10 cellular contexts compared by ENCODE assay signal in genomic region chr19:15199219-15199651, GRCh38. TPM values are rescaled to one million over a fixed set of nuclear protein-coding genes. Genes with fewer than 3 reads are reported as not detected.
A peak's percentile ranks its signal among the peaks of the same experiment; 100 is the strongest.
DNase-seq lines count a peak whose midpoint lies in the region; ATAC-seq and TF ChIP-seq lines count a peak whose summit lies in the region.
"Had no signal": no experiment of that assay in that cellular context is flagged by ENCODE, and none has a peak within 500 bp of the region (broad histone marks: within the 10 kb centered on the region; RNA-seq: fewer than 3 reads in every experiment).

No MANE protein-coding gene starts in this region.

- H3K36me3 Mint-ChIP-seq in activated CD4-positive, alpha-beta T cell treated with anti-CD3 and anti-CD28 coated beads, Interleukin-2, amount 10 ng/mL, durations not matched to agents 7 days and 5 days (ENCODE audit: low read depth), result no peaks in the 10 kb centered on the region
- H3K36me3 Mint-ChIP-seq in brain, result peaks cover 9% of the 10 kb centered on the region

- H3K9me3 Mint-ChIP-seq in activated CD4-positive, alpha-beta T cell treated with anti-CD3 and anti-CD28 coated beads, Interleukin-2, amount 10 ng/mL, durations not matched to agents 7 days and 5 days, result no peaks in the 10 kb centered on the region
- no peaks in the 10 kb centered on the region for H3K9me3 Mint-ChIP-seq in brain

- H3K27ac ChIP-seq in lower lobe of right lung, result no peak overlapping the region
- H3K27ac ChIP-seq in subcutaneous abdominal adipose tissue (ENCODE audit: low read depth, low read length), result no peak overlapping the region
- H3K27ac ChIP-seq: KMS-11 had no signal

- no peak for DNase-seq in activated CD4-positive, alpha-beta T cell treated with anti-CD3 and anti-CD28 coated beads, Interleukin-2, amount 10 ng/mL, durations not matched to agents 7 days and 5 days
- DNase-seq in activated CD4-positive, alpha-beta T cell treated with anti-CD3 and anti-CD28 coated beads for 4 hours, result no peak
- DNase-seq in lower lobe of right lung, result no peak
- DNase-seq in SHP77 treated with DMSO at 0.1 percent for 48 hours (lab: John Stamatoyannopoulos, UW), result no peak
- no peak for DNase-seq in NCI-H510A treated with DMSO at 0.1 percent for 48 hours (lab: John Stamatoyannopoulos, UW)
- DNase-seq in A172 (ENCODE audit: low spot score), result no peak
- DNase-seq: activated CD8-positive, alpha-beta memory T cell treated with anti-CD3 and anti-CD28 coated beads, Interleukin-2, amount 50 U/mL, for 4 hours had no signal

- CTCF ChIA-PET in activated CD4-positive, alpha-beta T cell treated with anti-CD3 and anti-CD28 coated beads, Interleukin-2, amount 10 ng/mL, durations not matched to agents 7 days and 5 days (lab: Charles Lee), result interaction anchor here (0.6 kb wide), 1 partner anchor 7 kb away, joined by 4 read pairs; no protein-coding TSS in a partner anchor

- no peak overlapping the region for H3K9ac ChIP-seq in subcutaneous abdominal adipose tissue (ENCODE audit: low read length in 5 of 5)
- H3K9ac ChIP-seq: KMS-11 had no signal

- ATAC-seq in lower lobe of right lung, result no peak

- peak overlapping the region; percentile 59 for H3K4me3 ChIP-seq in lower lobe of right lung
- H3K4me3 ChIP-seq in subcutaneous abdominal adipose tissue (ENCODE audit: low read depth in 1 of 5, low read length in 5 of 5), result peak overlapping the region in 4 of 5 donors; percentile 3 to 58 (median 54)

- H3K27me3 ChIP-seq in lower lobe of right lung (ENCODE audit: low read depth), result peaks cover 23% of the 10 kb centered on the region
- H3K27me3 ChIP-seq in subcutaneous abdominal adipose tissue (ENCODE audit: control insufficient read depth in 5 of 5, insufficient read depth in 4 of 5, low read length in 5 of 5), result peaks cover 0 to 31% (median 16%) of the 10 kb centered on the region in 5 donors

- POLR2A ChIA-PET in activated CD4-positive, alpha-beta T cell treated with anti-CD3 and anti-CD28 coated beads, Interleukin-2, amount 10 ng/mL, durations not matched to agents 7 days and 5 days (lab: Charles Lee), result no interaction called here

- H3K4me1 Mint-ChIP-seq in activated CD4-positive, alpha-beta T cell treated with anti-CD3 and anti-CD28 coated beads, Interleukin-2, amount 10 ng/mL, durations not matched to agents 7 days and 5 days, result peaks cover 12% of the 10 kb centered on the region
- H3K4me1 Mint-ChIP-seq in brain, result peaks cover 37% of the 10 kb centered on the region

- H3K27ac Mint-ChIP-seq in activated CD4-positive, alpha-beta T cell treated with anti-CD3 and anti-CD28 coated beads, Interleukin-2, amount 10 ng/mL, durations not matched to agents 7 days and 5 days, result peak overlapping the region; percentile 48
- peak overlapping the region; percentile 86 to 97 (median 87) for H3K27ac Mint-ChIP-seq in brain

- H3K27me3 Mint-ChIP-seq in activated CD4-positive, alpha-beta T cell treated with anti-CD3 and anti-CD28 coated beads, Interleukin-2, amount 10 ng/mL, durations not matched to agents 7 days and 5 days, result peaks cover 56% of the 10 kb centered on the region
- H3K27me3 Mint-ChIP-seq in brain, result peaks cover 7% of the 10 kb centered on the region

- H3K36me3 ChIP-seq in lower lobe of right lung, result no peaks in the 10 kb centered on the region
- peaks cover 0 to 2% (median 0%) of the 10 kb centered on the region in 5 donors for H3K36me3 ChIP-seq in subcutaneous abdominal adipose tissue (ENCODE audit: control insufficient read depth in 5 of 5, insufficient read depth in 5 of 5, low read length in 5 of 5)

- no peaks in the 10 kb centered on the region for H3K9me3 ChIP-seq in lower lobe of right lung
- H3K9me3 ChIP-seq in subcutaneous abdominal adipose tissue (ENCODE audit: control insufficient read depth in 5 of 5, low read length in 5 of 5), result no peaks in the 10 kb centered on the region

- TF ChIP-seq CTCF in brain (conservative IDR thresholded peaks at IDR 0.05), result no peak
- no peak for TF ChIP-seq CTCF in lower lobe of right lung (IDR thresholded peaks at IDR 0.05)

- intact Hi-C loops in lower lobe of right lung (cut with DNase I), result no loop called here

- H3K4me3 Mint-ChIP-seq in activated CD4-positive, alpha-beta T cell treated with anti-CD3 and anti-CD28 coated beads, Interleukin-2, amount 10 ng/mL, durations not matched to agents 7 days and 5 days, result no peak overlapping the region
- peak overlapping the region; percentile 82 to 92 (median 86) for H3K4me3 Mint-ChIP-seq in brain

- H3K4me1 ChIP-seq in lower lobe of right lung, result peaks cover 13% of the 10 kb centered on the region
- H3K4me1 ChIP-seq in subcutaneous abdominal adipose tissue (ENCODE audit: control insufficient read depth in 5 of 5, insufficient read depth in 5 of 5, low read length in 5 of 5), result peaks cover 7 to 36% (median 16%) of the 10 kb centered on the region in 5 donors

RNA-seq across cellular contexts. Expression of gene NOTCH3, which starts 1.6 kb away (rescaled TPM):
- total RNA-seq in activated CD4-positive, alpha-beta T cell treated with anti-CD3 and anti-CD28 coated beads, Interleukin-2, amount 10 ng/mL, durations not matched to agents 7 days and 5 days, result not detected
- 23.1 TPM for polyA plus RNA-seq in brain (ENCODE audit: insufficient read depth, low read depth, low replicate concordance)
- total RNA-seq in lower lobe of right lung, result 52.7 TPM
- 16.1 and 18.6 TPM in 2 replicates for total RNA-seq in A172 (2014; rRNA removed; shearing (Covaris generic))

RNA-seq across cellular contexts. Expression of gene EPHX3, which starts 33.0 kb away (rescaled TPM):
- total RNA-seq in activated CD4-positive, alpha-beta T cell treated with anti-CD3 and anti-CD28 coated beads, Interleukin-2, amount 10 ng/mL, durations not matched to agents 7 days and 5 days, result under 1 TPM; 0.32 to 0.42 TPM
- not detected for polyA plus RNA-seq in brain (ENCODE audit: insufficient read depth, low read depth, low replicate concordance)
- total RNA-seq in lower lobe of right lung, result 2.3 TPM
- total RNA-seq in A172 (2014; rRNA removed; shearing (Covaris generic)), result not detected in 2 replicates

Comparison
In these comparisons a context has a peak if more than half of its experiments do, and no peak if none do; other contexts are left out.
1. RNA of gene NOTCH3, which starts 1.6 kb away (total RNA-seq): 52.7 TPM in lower lobe of right lung (single experiment) and 16.1 to 18.6 TPM in A172; not detected in activated CD4-positive, alpha-beta T cell treated with anti-CD3 and anti-CD28 coated beads, Interleukin-2, amount 10 ng/mL, durations not matched to agents 7 days and 5 days; every median in the first group is over 10 times any median in the second.